Comparison of ENCODE assay signal across 8 cellular contexts in genomic region chr1:92784051-92784638, GRCh38. TPM values are rescaled to one million over a fixed set of nuclear protein-coding genes. Genes with fewer than 3 reads are reported as not detected.
DNase-seq lines count a peak whose midpoint lies in the region; ATAC-seq and TF ChIP-seq lines count a peak whose summit lies in the region.

No MANE protein-coding gene starts in this region.

- intact Hi-C loops in Caco-2 (cut with micrococcal nuclease; ENCODE audit: unreplicated experiment) (loop anchor here (2.0 kb wide), 2 partner anchors 21 to 35 kb away; no protein-coding TSS in a partner anchor), left cardiac atrium (cut with DNase I) (no loop called here)

- H3K9ac ChIP-seq in NT2/D1 (ENCODE audit: insufficient read length, low read depth) = peak overlapping the region; percentile 97

- H3K36me3 Mint-ChIP-seq in Caco-2 (ENCODE audit: insufficient read depth, unreplicated experiment) = peaks cover 24% of the 10 kb centered on the region
- H3K36me3 Mint-ChIP-seq in activated naive CD8-positive, alpha-beta T cell treated with anti-CD3 and anti-CD28 coated beads for 36 hours = peaks cover 2% of the 10 kb centered on the region
- peaks cover 4% of the 10 kb centered on the region for H3K36me3 Mint-ChIP-seq in progenitor cell of endocrine pancreas (ENCODE audit: insufficient read depth)

- no peaks in the 10 kb centered on the region for H3K27me3 ChIP-seq in Caco-2 (replicated peaks; ENCODE audit: control insufficient read depth, insufficient read depth, low read length)
- no peaks in the 10 kb centered on the region for H3K27me3 ChIP-seq in NT2/D1 (ENCODE audit: insufficient read depth, insufficient read length)

- H3K36me3 ChIP-seq in Caco-2 (ENCODE audit: control insufficient read depth, insufficient read depth, low read length) (no peaks in the 10 kb centered on the region), NT2/D1 (ENCODE audit: insufficient read depth, insufficient read length, low read length) (peaks cover 5% of the 10 kb centered on the region)

- peak overlapping the region; percentile 66 for H3K4me3 ChIP-seq in Caco-2 (ENCODE audit: low read depth, low read length)
- H3K4me3 ChIP-seq in NT2/D1 (ENCODE audit: insufficient read length, low read depth) = peak overlapping the region; percentile 95

- TF ChIP-seq CTCF in Caco-2 (IDR thresholded peaks at IDR 0.05; ENCODE audit: insufficient read depth in 1 of 2, low read depth in 1 of 2, low read length in 1 of 2, severe bottlenecking in 1 of 2, unreplicated experiment in 1 of 2) (no peak), progenitor cell of endocrine pancreas (IDR thresholded peaks at IDR 0.05; ENCODE audit: unreplicated experiment) (no peak)

- H3K27me3 Mint-ChIP-seq in Caco-2 (ENCODE audit: insufficient read depth, unreplicated experiment) (no peaks in the 10 kb centered on the region), progenitor cell of endocrine pancreas (peaks cover 6% of the 10 kb centered on the region)
- H3K27me3 Mint-ChIP-seq in activated naive CD8-positive, alpha-beta T cell treated with anti-CD3 and anti-CD28 coated beads for 36 hours = peaks cover 81% of the 10 kb centered on the region

- ATAC-seq in GM21576 (IDR thresholded peaks at IDR 0.05; ENCODE audit: unreplicated experiment) (peak; percentile 2), left cardiac atrium (peak; percentile 1 to 11), HG03097 (IDR thresholded peaks at IDR 0.05; ENCODE audit: low FRiP score, unreplicated experiment) (no peak), HG03342 (IDR thresholded peaks at IDR 0.05; ENCODE audit: unreplicated experiment) (no peak)

- H3K4me1 ChIP-seq in Caco-2 (no peaks in the 10 kb centered on the region), NT2/D1 (ENCODE audit: insufficient read depth, insufficient read length) (no peaks in the 10 kb centered on the region)

- no peak for DNase-seq in Caco-2
- no peak for DNase-seq in NT2/D1 (ENCODE audit: low read depth, low spot score)
- DNase-seq in activated naive CD8-positive, alpha-beta T cell treated with anti-CD3 and anti-CD28 coated beads for 36 hours = peak; percentile 56
- no peak for DNase-seq in left cardiac atrium
- no peak for DNase-seq in progenitor cell of endocrine pancreas (ENCODE audit: low spot score, unreplicated experiment)

- POLR2A ChIA-PET in Caco-2 (lab: Charles Lee) = interaction anchor here (0.6 to 2.2 kb wide), 4 partner anchors 28 to 264 kb away, joined by 3 to 7 read pairs (median 6); partner anchors contain the start of gene RPL5

- BruUV-seq in Caco-2 (replicated peaks; lab: Mats Ljungman, UMichigan) = TSS peak; percentile 49

- H3K27ac Mint-ChIP-seq in Caco-2 (ENCODE audit: unreplicated experiment) (peak overlapping the region; percentile 91), progenitor cell of endocrine pancreas (peak overlapping the region; percentile 92)
- H3K27ac Mint-ChIP-seq in activated naive CD8-positive, alpha-beta T cell treated with anti-CD3 and anti-CD28 coated beads for 36 hours = peak overlapping the region; percentile 10

- H3K4me3 Mint-ChIP-seq in Caco-2 (ENCODE audit: unreplicated experiment) = peak overlapping the region; percentile 83
- H3K4me3 Mint-ChIP-seq in activated naive CD8-positive, alpha-beta T cell treated with anti-CD3 and anti-CD28 coated beads for 36 hours = peak overlapping the region; percentile 63
- H3K4me3 Mint-ChIP-seq in progenitor cell of endocrine pancreas (ENCODE audit: low read depth) = peak overlapping the region; percentile 91

- CTCF ChIA-PET in Caco-2 (lab: Charles Lee) = interaction anchor here (1.0 to 1.4 kb wide), 4 partner anchors 34 to 48 kb away, joined by 3 to 8 read pairs (median 4); partner anchors contain the start of gene RPL5

- H3K4me1 Mint-ChIP-seq in Caco-2 (ENCODE audit: low read depth, unreplicated experiment) = peaks cover 7% of the 10 kb centered on the region
- peaks cover 16% of the 10 kb centered on the region for H3K4me1 Mint-ChIP-seq in activated naive CD8-positive, alpha-beta T cell treated with anti-CD3 and anti-CD28 coated beads for 36 hours
- H3K4me1 Mint-ChIP-seq in progenitor cell of endocrine pancreas (ENCODE audit: low read depth) = peaks cover 11% of the 10 kb centered on the region

- H3K9me3 ChIP-seq in Caco-2 (no peaks in the 10 kb centered on the region), NT2/D1 (ENCODE audit: insufficient read depth, low read length) (no peaks in the 10 kb centered on the region)

- no peaks in the 10 kb centered on the region for H3K9me3 Mint-ChIP-seq in Caco-2 (ENCODE audit: unreplicated experiment)
- peaks cover 2% of the 10 kb centered on the region for H3K9me3 Mint-ChIP-seq in activated naive CD8-positive, alpha-beta T cell treated with anti-CD3 and anti-CD28 coated beads for 36 hours
- H3K9me3 Mint-ChIP-seq in progenitor cell of endocrine pancreas (ENCODE audit: low read depth) = peaks cover 4% of the 10 kb centered on the region

RNA-seq across cellular contexts. Expression of gene EVI5, which starts 0.8 kb away (rescaled TPM):
- 31.2 and 32.8 TPM in 2 replicates for total RNA-seq in Caco-2 (2022)
- total RNA-seq in activated naive CD8-positive, alpha-beta T cell treated with anti-CD3 and anti-CD28 coated beads for 36 hours = 10 to 100 TPM; 13.6 to 13.8 TPM
- total RNA-seq in left cardiac atrium = 10 to 100 TPM; 24.8 to 42.6 TPM
- total RNA-seq in progenitor cell of endocrine pancreas = 30.3 and 32.1 TPM in 2 replicates

RNA-seq across cellular contexts. Expression of gene RPL5, which starts 47.7 kb away (rescaled TPM):
- 1,118 and 1,177 TPM in 2 replicates for total RNA-seq in Caco-2 (2022)
- total RNA-seq in activated naive CD8-positive, alpha-beta T cell treated with anti-CD3 and anti-CD28 coated beads for 36 hours = 1,000 to 10,000 TPM; 1,677 to 1,713 TPM
- total RNA-seq in left cardiac atrium = 100 to 1,000 TPM; 600 to 715 TPM
- total RNA-seq in progenitor cell of endocrine pancreas = 1,364 and 1,423 TPM in 2 replicates

Comparison
In these comparisons a context has a peak if more than half of its experiments do, and no peak if none do; other contexts are left out.
1. H3K27ac Mint-ChIP-seq: peak in every context shown above with its lines; median percentile 92 in progenitor cell of endocrine pancreas; 91 in Caco-2; 10 in activated naive CD8-positive, alpha-beta T cell treated with anti-CD3 and anti-CD28 coated beads for 36 hours.
2. ATAC-seq: peak in GM21576 (single experiment) and left cardiac atrium (2 of 2); none in HG03097 (single experiment) and HG03342 (single experiment).
3. Peak in every context shown above with its lines, with median percentiles within 50 percentile points of each other: H3K4me3 Mint-ChIP-seq.